In the genomic region with DNA sequence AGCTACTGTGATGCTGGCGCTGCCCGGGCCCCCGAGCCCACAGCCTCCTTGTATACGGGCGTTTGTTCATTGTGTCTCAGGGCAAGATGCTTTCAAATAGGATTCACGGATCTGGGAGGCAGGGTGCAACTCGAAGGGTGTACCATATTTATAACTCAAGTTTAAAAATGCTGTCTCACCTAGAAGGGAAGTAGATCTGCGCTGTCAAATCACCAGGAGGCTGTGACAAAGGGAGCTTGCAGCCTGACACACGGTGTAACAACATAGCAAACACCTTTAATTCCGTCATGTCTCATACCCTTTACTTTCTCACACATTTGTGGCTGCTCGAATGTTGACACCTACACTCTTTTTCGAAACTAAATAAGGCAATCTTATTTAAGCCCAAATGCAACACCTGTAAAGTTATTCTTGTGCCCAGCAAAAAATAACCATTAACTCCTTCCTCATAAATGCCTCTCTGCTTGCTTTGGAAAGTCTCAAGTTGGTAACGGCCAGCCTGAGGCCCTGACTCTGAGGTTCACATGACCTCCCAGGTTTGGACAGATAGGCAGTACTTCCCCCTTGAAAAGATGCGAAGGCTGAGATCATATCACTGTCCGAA, we compare ENCODE assay signal across 1 cellular context.
A peak's percentile ranks its signal among the peaks of the same experiment; 100 is the strongest.
TF ChIP-seq lines count a peak whose summit lies in the region.

No MANE protein-coding gene starts in this region.

TF ChIP-seq in K562, 482 proteins besides CTCF, POLR2A, EP300 and RAD21 (continued from another document and continues in another):
- TF ChIP-seq ATF6 (CRISPR knock-in tag; IDR thresholded peaks at IDR 0.05) = no peak
- no peak for TF ChIP-seq HDGF (IDR thresholded peaks at IDR 0.05)
- TF ChIP-seq CGGBP1 (CRISPR knock-in tag; IDR thresholded peaks at IDR 0.05) = no peak
- TF ChIP-seq, protein P1, sequence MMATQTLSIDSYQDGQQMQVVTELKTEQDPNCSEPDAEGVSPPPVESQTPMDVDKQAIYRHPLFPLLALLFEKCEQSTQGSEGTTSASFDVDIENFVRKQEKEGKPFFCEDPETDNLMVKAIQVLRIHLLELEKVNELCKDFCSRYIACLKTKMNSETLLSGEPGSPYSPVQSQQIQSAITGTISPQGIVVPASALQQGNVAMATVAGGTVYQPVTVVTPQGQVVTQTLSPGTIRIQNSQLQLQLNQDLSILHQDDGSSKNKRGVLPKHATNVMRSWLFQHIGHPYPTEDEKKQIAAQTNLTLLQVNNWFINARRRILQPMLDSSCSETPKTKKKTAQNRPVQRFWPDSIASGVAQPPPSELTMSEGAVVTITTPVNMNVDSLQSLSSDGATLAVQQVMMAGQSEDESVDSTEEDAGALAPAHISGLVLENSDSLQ (IDR thresholded peaks at IDR 0.05) = peak; percentile 66
- TF ChIP-seq TEAD1 (CRISPR knock-in tag; IDR thresholded peaks at IDR 0.05) = no peak
- no peak for TF ChIP-seq ZNF277 (CRISPR knock-in tag; IDR thresholded peaks at IDR 0.05; ENCODE audit: borderline replicate concordance)
- no peak for TF ChIP-seq ELK3 (CRISPR knock-in tag; IDR thresholded peaks at IDR 0.05)
- no peak for TF ChIP-seq GTF3C2 (IDR thresholded peaks at IDR 0.05; ENCODE audit: borderline replicate concordance, extremely low read depth, insufficient read length)
- TF ChIP-seq SNAPC5 (CRISPR knock-in tag; IDR thresholded peaks at IDR 0.05) = no peak
- TF ChIP-seq ZBTB5 (IDR thresholded peaks at IDR 0.05) = no peak
- no peak for TF ChIP-seq LARP7 (IDR thresholded peaks at IDR 0.05)
- TF ChIP-seq ZNF507 (tag; conservative IDR thresholded peaks at IDR 0.05) = no peak
- no peak for TF ChIP-seq PURB (CRISPR knock-in tag; IDR thresholded peaks at IDR 0.05; ENCODE audit: low read depth)
- no peak for TF ChIP-seq NFYB (IDR thresholded peaks at IDR 0.05; ENCODE audit: extremely low read depth, insufficient read length)
- TF ChIP-seq TAF9B (IDR thresholded peaks at IDR 0.05; ENCODE audit: partially characterized antibody) = no peak
- TF ChIP-seq PCBP2 (IDR thresholded peaks at IDR 0.05; ENCODE audit: low read depth, low read length, poor library complexity, severe bottlenecking) = no peak
- TF ChIP-seq MAFG (tag; conservative IDR thresholded peaks at IDR 0.05) = peak; percentile 49; the same call in 1 of the 2 replicates
- no peak for TF ChIP-seq ETS2 (tag; IDR thresholded peaks at IDR 0.05; ENCODE audit: borderline replicate concordance, poor library complexity, severe bottlenecking)
- TF ChIP-seq, protein P2, sequence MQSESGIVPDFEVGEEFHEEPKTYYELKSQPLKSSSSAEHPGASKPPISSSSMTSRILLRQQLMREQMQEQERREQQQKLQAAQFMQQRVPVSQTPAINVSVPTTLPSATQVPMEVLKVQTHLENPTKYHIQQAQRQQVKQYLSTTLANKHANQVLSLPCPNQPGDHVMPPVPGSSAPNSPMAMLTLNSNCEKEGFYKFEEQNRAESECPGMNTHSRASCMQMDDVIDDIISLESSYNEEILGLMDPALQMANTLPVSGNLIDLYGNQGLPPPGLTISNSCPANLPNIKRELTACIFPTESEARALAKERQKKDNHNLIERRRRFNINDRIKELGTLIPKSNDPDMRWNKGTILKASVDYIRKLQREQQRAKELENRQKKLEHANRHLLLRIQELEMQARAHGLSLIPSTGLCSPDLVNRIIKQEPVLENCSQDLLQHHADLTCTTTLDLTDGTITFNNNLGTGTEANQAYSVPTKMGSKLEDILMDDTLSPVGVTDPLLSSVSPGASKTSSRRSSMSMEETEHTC (IDR thresholded peaks at IDR 0.05) = peak; percentile 67; the same call in 1 of the 2 replicates
- TF ChIP-seq JUND (IDR thresholded peaks at IDR 0.05; ENCODE audit: borderline replicate concordance, low read depth, low read length) = no peak
- TF ChIP-seq JUND (tag; IDR thresholded peaks at IDR 0.05; ENCODE audit: borderline replicate concordance, low read depth, low read length) = peak; percentile 17; the same call in 1 of the 3 replicates
- TF ChIP-seq SMC3 (conservative IDR thresholded peaks at IDR 0.05; ENCODE audit: insufficient read depth, low read depth, low read length) = no peak
- no peak for TF ChIP-seq ASH1L (IDR thresholded peaks at IDR 0.05; ENCODE audit: borderline replicate concordance, low read depth, partially characterized antibody)
- no peak for TF ChIP-seq MED1 (CRISPR knock-in tag; IDR thresholded peaks at IDR 0.05; ENCODE audit: borderline replicate concordance)
- no peak for TF ChIP-seq SMARCA5 (IDR thresholded peaks at IDR 0.05)
- TF ChIP-seq FOXM1 (IDR thresholded peaks at IDR 0.05; ENCODE audit: low read depth) = peak; percentile 63; the same call in 1 of the 2 replicates
- no peak for TF ChIP-seq FOXM1 (CRISPR knock-in tag; IDR thresholded peaks at IDR 0.05; ENCODE audit: low read depth)
- no peak for TF ChIP-seq CTCFL (IDR thresholded peaks at IDR 0.05; ENCODE audit: borderline replicate concordance, insufficient read depth, low read depth, low read length, poor library complexity, severe bottlenecking)
- TF ChIP-seq ZNF3 (CRISPR knock-in tag; IDR thresholded peaks at IDR 0.05) = no peak
- TF ChIP-seq, protein P3, sequence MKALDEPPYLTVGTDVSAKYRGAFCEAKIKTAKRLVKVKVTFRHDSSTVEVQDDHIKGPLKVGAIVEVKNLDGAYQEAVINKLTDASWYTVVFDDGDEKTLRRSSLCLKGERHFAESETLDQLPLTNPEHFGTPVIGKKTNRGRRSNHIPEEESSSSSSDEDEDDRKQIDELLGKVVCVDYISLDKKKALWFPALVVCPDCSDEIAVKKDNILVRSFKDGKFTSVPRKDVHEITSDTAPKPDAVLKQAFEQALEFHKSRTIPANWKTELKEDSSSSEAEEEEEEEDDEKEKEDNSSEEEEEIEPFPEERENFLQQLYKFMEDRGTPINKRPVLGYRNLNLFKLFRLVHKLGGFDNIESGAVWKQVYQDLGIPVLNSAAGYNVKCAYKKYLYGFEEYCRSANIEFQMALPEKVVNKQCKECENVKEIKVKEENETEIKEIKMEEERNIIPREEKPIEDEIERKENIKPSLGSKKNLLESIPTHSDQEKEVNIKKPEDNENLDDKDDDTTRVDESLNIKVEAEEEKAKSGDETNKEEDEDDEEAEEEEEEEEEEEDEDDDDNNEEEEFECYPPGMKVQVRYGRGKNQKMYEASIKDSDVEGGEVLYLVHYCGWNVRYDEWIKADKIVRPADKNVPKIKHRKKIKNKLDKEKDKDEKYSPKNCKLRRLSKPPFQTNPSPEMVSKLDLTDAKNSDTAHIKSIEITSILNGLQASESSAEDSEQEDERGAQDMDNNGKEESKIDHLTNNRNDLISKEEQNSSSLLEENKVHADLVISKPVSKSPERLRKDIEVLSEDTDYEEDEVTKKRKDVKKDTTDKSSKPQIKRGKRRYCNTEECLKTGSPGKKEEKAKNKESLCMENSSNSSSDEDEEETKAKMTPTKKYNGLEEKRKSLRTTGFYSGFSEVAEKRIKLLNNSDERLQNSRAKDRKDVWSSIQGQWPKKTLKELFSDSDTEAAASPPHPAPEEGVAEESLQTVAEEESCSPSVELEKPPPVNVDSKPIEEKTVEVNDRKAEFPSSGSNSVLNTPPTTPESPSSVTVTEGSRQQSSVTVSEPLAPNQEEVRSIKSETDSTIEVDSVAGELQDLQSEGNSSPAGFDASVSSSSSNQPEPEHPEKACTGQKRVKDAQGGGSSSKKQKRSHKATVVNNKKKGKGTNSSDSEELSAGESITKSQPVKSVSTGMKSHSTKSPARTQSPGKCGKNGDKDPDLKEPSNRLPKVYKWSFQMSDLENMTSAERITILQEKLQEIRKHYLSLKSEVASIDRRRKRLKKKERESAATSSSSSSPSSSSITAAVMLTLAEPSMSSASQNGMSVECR (CRISPR knock-in tag; IDR thresholded peaks at IDR 0.05) = no peak
- TF ChIP-seq SRSF9 (IDR thresholded peaks at IDR 0.05; ENCODE audit: borderline replicate concordance, low read depth, low read length) = no peak
- no peak for TF ChIP-seq NR2C2 (CRISPR knock-in tag; IDR thresholded peaks at IDR 0.05)
- no peak for TF ChIP-seq NR2C2 (tag; IDR thresholded peaks at IDR 0.05)
- TF ChIP-seq ZFX (CRISPR knock-in tag; IDR thresholded peaks at IDR 0.05) = no peak
- TF ChIP-seq ZNF766 (CRISPR knock-in tag; conservative IDR thresholded peaks at IDR 0.05) = no peak
- no peak for TF ChIP-seq ZNF24 (IDR thresholded peaks at IDR 0.05)
- TF ChIP-seq ZNF175 (CRISPR knock-in tag; IDR thresholded peaks at IDR 0.05; ENCODE audit: low read depth) = no peak
- TF ChIP-seq KDM1A (IDR thresholded peaks at IDR 0.05) = no peak
- no peak for TF ChIP-seq CBX1 (IDR thresholded peaks at IDR 0.05; ENCODE audit: low read depth)
- no peak for TF ChIP-seq ZNF124 (CRISPR knock-in tag; IDR thresholded peaks at IDR 0.05)
- TF ChIP-seq C11orf30 (IDR thresholded peaks at IDR 0.05; ENCODE audit: low read depth) = peak; percentile 76
- TF ChIP-seq EWSR1 (IDR thresholded peaks at IDR 0.05; ENCODE audit: borderline replicate concordance, low read depth, partially characterized antibody) = no peak
